Comparison of ENCODE assay signal across 1 cellular context in the genomic region with DNA sequence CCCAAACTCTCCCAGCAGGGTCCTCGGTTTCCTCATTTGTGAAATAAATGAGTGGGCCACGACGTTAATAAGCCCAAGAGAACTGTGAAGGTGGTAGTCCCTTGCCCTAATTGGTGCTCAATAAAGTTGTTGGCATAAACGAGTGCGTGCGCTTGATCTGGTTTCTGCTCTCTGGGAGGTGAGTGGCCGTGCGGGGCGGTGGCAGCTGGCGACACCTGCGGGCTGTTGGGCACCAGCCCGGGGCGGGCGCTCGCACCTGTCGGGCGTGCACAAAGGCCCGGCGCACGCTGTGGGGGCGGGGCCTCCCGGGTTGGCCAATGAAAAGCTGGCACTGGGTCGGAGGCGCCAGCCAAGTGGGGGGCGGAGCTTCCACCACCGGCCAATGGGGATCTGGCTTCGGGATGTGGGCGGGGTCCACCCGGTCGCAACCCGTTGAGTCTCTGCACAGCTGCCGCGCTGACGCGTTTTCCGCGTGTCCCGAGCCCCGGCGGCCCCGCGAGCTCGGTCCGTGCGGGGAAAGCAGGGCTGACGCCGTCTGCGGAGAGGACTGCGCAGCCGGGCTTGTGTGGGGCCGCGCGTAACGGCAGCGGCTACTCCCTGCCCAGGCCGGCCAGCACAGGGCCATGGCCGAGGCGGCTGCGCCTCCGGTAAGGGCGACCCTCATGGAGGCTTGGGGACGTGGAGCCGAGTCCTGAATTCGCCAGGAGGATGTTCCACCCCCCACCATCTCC.
TF ChIP-seq lines count a peak whose summit lies in the region.

No MANE protein-coding gene starts in this region.

TF ChIP-seq in GM12878, 131 proteins besides CTCF, POLR2A, EP300 and RAD21 (continued from another document and continues in another):
- TF ChIP-seq MEF2A (IDR thresholded peaks at IDR 0.05; ENCODE audit: insufficient read depth, low read depth, low read length): no peak
- TF ChIP-seq SP1 (IDR thresholded peaks at IDR 0.05; ENCODE audit: low read depth, low read length): peak; percentile 87
- TF ChIP-seq BHLHE40 (IDR thresholded peaks at IDR 0.05; ENCODE audit: borderline replicate concordance in 1 of 2, low read depth in 2 of 2, low read length in 1 of 2): peak; percentile 62 to 86; a peak in 3 of 4 replicates
- TF ChIP-seq NRF1 (conservative IDR thresholded peaks at IDR 0.05; ENCODE audit: low read depth, low read length): no peak
- no peak for TF ChIP-seq YY1 (IDR thresholded peaks at IDR 0.05; ENCODE audit: low read depth, low read length)
- TF ChIP-seq, protein P1, sequence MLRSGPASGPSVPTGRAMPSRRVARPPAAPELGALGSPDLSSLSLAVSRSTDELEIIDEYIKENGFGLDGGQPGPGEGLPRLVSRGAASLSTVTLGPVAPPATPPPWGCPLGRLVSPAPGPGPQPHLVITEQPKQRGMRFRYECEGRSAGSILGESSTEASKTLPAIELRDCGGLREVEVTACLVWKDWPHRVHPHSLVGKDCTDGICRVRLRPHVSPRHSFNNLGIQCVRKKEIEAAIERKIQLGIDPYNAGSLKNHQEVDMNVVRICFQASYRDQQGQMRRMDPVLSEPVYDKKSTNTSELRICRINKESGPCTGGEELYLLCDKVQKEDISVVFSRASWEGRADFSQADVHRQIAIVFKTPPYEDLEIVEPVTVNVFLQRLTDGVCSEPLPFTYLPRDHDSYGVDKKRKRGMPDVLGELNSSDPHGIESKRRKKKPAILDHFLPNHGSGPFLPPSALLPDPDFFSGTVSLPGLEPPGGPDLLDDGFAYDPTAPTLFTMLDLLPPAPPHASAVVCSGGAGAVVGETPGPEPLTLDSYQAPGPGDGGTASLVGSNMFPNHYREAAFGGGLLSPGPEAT (IDR thresholded peaks at IDR 0.05; ENCODE audit: low read depth): no peak
- TF ChIP-seq POU2F2 (IDR thresholded peaks at IDR 0.05; ENCODE audit: borderline replicate concordance, low read depth, low read length): 0 out of 3 replicates have a peak, but pooled peaks have one; percentile 8
- no peak for TF ChIP-seq SMAD5 (IDR thresholded peaks at IDR 0.05; ENCODE audit: low read depth)
- no peak for TF ChIP-seq CBX5 (IDR thresholded peaks at IDR 0.05; ENCODE audit: low read depth)
- peak; percentile 58; the same call in 1 of the 2 replicates for TF ChIP-seq DPF2 (IDR thresholded peaks at IDR 0.05)
- TF ChIP-seq RUNX3 (IDR thresholded peaks at IDR 0.05; ENCODE audit: low read length): peak; percentile 21; the same call in 1 of the 2 replicates
- TF ChIP-seq TCF12 (IDR thresholded peaks at IDR 0.05; ENCODE audit: low read depth, low read length): peak; percentile 91
- no peak for TF ChIP-seq SMARCA5 (IDR thresholded peaks at IDR 0.05)
- no peak for TF ChIP-seq KAT2A (conservative IDR thresholded peaks at IDR 0.05; ENCODE audit: control insufficient read depth, low read depth, low read length)
- TF ChIP-seq SPI1 (IDR thresholded peaks at IDR 0.05; ENCODE audit: borderline replicate concordance, insufficient read depth, low read depth, low read length): no peak
- TF ChIP-seq HDAC2 (IDR thresholded peaks at IDR 0.05): no peak
- TF ChIP-seq MEF2B (IDR thresholded peaks at IDR 0.05; ENCODE audit: partially characterized antibody, poor library complexity, severe bottlenecking): no peak
- TF ChIP-seq, protein P2, sequence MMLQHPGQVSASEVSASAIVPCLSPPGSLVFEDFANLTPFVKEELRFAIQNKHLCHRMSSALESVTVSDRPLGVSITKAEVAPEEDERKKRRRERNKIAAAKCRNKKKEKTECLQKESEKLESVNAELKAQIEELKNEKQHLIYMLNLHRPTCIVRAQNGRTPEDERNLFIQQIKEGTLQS (IDR thresholded peaks at IDR 0.05; ENCODE audit: borderline replicate concordance, extremely low read depth, low read depth, low read length): no peak
- no peak for TF ChIP-seq MTA2 (IDR thresholded peaks at IDR 0.05; ENCODE audit: low read depth)
- TF ChIP-seq, protein P3, sequence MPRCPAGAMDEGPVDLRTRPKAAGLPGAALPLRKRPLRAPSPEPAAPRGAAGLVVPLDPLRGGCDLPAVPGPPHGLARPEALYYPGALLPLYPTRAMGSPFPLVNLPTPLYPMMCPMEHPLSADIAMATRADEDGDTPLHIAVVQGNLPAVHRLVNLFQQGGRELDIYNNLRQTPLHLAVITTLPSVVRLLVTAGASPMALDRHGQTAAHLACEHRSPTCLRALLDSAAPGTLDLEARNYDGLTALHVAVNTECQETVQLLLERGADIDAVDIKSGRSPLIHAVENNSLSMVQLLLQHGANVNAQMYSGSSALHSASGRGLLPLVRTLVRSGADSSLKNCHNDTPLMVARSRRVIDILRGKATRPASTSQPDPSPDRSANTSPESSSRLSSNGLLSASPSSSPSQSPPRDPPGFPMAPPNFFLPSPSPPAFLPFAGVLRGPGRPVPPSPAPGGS (IDR thresholded peaks at IDR 0.05; ENCODE audit: borderline replicate concordance, insufficient read depth, low read depth, low read length, poor library complexity, severe bottlenecking): peak; percentile 73
- TF ChIP-seq EGR1 (IDR thresholded peaks at IDR 0.05; ENCODE audit: borderline replicate concordance in 1 of 2, low read depth in 2 of 2, low read length in 2 of 2): peak in 1 of 2 experiments; percentile 26; a peak in 1 of 3 replicates
- TF ChIP-seq, protein P4, sequence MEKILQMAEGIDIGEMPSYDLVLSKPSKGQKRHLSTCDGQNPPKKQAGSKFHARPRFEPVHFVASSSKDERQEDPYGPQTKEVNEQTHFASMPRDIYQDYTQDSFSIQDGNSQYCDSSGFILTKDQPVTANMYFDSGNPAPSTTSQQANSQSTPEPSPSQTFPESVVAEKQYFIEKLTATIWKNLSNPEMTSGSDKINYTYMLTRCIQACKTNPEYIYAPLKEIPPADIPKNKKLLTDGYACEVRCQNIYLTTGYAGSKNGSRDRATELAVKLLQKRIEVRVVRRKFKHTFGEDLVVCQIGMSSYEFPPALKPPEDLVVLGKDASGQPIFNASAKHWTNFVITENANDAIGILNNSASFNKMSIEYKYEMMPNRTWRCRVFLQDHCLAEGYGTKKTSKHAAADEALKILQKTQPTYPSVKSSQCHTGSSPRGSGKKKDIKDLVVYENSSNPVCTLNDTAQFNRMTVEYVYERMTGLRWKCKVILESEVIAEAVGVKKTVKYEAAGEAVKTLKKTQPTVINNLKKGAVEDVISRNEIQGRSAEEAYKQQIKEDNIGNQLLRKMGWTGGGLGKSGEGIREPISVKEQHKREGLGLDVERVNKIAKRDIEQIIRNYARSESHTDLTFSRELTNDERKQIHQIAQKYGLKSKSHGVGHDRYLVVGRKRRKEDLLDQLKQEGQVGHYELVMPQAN (conservative IDR thresholded peaks at IDR 0.05): 0 out of 2 replicates have a peak, but pooled peaks have one; percentile 53
- TF ChIP-seq ZNF207 (IDR thresholded peaks at IDR 0.05; ENCODE audit: borderline replicate concordance): peak; percentile 43; the same call in 1 of the 2 replicates
- TF ChIP-seq SUZ12 (IDR thresholded peaks at IDR 0.05; ENCODE audit: unreplicated experiment): no peak
- TF ChIP-seq, protein P5, sequence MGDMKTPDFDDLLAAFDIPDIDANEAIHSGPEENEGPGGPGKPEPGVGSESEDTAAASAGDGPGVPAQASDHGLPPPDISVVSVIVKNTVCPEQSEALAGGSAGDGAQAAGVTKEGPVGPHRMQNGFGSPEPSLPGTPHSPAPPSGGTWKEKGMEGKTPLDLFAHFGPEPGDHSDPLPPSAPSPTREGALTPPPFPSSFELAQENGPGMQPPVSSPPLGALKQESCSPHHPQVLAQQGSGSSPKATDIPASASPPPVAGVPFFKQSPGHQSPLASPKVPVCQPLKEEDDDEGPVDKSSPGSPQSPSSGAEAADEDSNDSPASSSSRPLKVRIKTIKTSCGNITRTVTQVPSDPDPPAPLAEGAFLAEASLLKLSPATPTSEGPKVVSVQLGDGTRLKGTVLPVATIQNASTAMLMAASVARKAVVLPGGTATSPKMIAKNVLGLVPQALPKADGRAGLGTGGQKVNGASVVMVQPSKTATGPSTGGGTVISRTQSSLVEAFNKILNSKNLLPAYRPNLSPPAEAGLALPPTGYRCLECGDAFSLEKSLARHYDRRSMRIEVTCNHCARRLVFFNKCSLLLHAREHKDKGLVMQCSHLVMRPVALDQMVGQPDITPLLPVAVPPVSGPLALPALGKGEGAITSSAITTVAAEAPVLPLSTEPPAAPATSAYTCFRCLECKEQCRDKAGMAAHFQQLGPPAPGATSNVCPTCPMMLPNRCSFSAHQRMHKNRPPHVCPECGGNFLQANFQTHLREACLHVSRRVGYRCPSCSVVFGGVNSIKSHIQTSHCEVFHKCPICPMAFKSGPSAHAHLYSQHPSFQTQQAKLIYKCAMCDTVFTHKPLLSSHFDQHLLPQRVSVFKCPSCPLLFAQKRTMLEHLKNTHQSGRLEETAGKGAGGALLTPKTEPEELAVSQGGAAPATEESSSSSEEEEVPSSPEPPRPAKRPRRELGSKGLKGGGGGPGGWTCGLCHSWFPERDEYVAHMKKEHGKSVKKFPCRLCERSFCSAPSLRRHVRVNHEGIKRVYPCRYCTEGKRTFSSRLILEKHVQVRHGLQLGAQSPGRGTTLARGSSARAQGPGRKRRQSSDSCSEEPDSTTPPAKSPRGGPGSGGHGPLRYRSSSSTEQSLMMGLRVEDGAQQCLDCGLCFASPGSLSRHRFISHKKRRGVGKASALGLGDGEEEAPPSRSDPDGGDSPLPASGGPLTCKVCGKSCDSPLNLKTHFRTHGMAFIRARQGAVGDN (IDR thresholded peaks at IDR 0.05): peak; percentile 51; the same call in 1 of the 2 replicates
- TF ChIP-seq FOXM1 (IDR thresholded peaks at IDR 0.05; ENCODE audit: low read depth, low read length): no peak
- TF ChIP-seq POLR2AphosphoS5 (IDR thresholded peaks at IDR 0.05; ENCODE audit: low read length): peak; percentile 66; the same call in 1 of the 2 replicates
- no peak for TF ChIP-seq ZNF24 (IDR thresholded peaks at IDR 0.05)
- TF ChIP-seq, protein P6, sequence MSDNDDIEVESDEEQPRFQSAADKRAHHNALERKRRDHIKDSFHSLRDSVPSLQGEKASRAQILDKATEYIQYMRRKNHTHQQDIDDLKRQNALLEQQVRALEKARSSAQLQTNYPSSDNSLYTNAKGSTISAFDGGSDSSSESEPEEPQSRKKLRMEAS (IDR thresholded peaks at IDR 0.05; ENCODE audit: low read depth, low read length): no peak
- TF ChIP-seq, protein P7, sequence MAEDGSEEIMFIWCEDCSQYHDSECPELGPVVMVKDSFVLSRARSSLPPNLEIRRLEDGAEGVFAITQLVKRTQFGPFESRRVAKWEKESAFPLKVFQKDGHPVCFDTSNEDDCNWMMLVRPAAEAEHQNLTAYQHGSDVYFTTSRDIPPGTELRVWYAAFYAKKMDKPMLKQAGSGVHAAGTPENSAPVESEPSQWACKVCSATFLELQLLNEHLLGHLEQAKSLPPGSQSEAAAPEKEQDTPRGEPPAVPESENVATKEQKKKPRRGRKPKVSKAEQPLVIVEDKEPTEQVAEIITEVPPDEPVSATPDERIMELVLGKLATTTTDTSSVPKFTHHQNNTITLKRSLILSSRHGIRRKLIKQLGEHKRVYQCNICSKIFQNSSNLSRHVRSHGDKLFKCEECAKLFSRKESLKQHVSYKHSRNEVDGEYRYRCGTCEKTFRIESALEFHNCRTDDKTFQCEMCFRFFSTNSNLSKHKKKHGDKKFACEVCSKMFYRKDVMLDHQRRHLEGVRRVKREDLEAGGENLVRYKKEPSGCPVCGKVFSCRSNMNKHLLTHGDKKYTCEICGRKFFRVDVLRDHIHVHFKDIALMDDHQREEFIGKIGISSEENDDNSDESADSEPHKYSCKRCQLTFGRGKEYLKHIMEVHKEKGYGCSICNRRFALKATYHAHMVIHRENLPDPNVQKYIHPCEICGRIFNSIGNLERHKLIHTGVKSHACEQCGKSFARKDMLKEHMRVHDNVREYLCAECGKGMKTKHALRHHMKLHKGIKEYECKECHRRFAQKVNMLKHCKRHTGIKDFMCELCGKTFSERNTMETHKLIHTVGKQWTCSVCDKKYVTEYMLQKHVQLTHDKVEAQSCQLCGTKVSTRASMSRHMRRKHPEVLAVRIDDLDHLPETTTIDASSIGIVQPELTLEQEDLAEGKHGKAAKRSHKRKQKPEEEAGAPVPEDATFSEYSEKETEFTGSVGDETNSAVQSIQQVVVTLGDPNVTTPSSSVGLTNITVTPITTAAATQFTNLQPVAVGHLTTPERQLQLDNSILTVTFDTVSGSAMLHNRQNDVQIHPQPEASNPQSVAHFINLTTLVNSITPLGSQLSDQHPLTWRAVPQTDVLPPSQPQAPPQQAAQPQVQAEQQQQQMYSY (CRISPR knock-in tag; IDR thresholded peaks at IDR 0.05): no peak
- TF ChIP-seq MTA3 (IDR thresholded peaks at IDR 0.05; ENCODE audit: borderline replicate concordance, low read length): peak; percentile 65; the same call in 1 of the 2 replicates
- peak; percentile 39; the same call in 1 of the 2 replicates for TF ChIP-seq POLR2AphosphoS2 (IDR thresholded peaks at IDR 0.05; ENCODE audit: low read depth, low read length)
- no peak for TF ChIP-seq IRF4 (IDR thresholded peaks at IDR 0.05; ENCODE audit: low read depth, low read length)
- TF ChIP-seq, protein P8, sequence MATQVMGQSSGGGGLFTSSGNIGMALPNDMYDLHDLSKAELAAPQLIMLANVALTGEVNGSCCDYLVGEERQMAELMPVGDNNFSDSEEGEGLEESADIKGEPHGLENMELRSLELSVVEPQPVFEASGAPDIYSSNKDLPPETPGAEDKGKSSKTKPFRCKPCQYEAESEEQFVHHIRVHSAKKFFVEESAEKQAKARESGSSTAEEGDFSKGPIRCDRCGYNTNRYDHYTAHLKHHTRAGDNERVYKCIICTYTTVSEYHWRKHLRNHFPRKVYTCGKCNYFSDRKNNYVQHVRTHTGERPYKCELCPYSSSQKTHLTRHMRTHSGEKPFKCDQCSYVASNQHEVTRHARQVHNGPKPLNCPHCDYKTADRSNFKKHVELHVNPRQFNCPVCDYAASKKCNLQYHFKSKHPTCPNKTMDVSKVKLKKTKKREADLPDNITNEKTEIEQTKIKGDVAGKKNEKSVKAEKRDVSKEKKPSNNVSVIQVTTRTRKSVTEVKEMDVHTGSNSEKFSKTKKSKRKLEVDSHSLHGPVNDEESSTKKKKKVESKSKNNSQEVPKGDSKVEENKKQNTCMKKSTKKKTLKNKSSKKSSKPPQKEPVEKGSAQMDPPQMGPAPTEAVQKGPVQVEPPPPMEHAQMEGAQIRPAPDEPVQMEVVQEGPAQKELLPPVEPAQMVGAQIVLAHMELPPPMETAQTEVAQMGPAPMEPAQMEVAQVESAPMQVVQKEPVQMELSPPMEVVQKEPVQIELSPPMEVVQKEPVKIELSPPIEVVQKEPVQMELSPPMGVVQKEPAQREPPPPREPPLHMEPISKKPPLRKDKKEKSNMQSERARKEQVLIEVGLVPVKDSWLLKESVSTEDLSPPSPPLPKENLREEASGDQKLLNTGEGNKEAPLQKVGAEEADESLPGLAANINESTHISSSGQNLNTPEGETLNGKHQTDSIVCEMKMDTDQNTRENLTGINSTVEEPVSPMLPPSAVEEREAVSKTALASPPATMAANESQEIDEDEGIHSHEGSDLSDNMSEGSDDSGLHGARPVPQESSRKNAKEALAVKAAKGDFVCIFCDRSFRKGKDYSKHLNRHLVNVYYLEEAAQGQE (IDR thresholded peaks at IDR 0.05; ENCODE audit: low read depth, low read length): no peak
- peak; percentile 32; the same call in 1 of the 2 replicates for TF ChIP-seq PAX5 (IDR thresholded peaks at IDR 0.05; ENCODE audit: borderline replicate concordance, low read depth, low read length)
- TF ChIP-seq RB1 (IDR thresholded peaks at IDR 0.05; ENCODE audit: borderline replicate concordance): peak; percentile 40; the same call in 1 of the 2 replicates
- 0 out of 2 replicates have a peak, but pooled peaks have one; percentile 68 for TF ChIP-seq HDGF (IDR thresholded peaks at IDR 0.05)
- no peak for TF ChIP-seq EED (IDR thresholded peaks at IDR 0.05; ENCODE audit: low read depth)
- TF ChIP-seq CREB1 (IDR thresholded peaks at IDR 0.05; ENCODE audit: low read depth): peak; percentile 83
- no peak for TF ChIP-seq ZSCAN29 (IDR thresholded peaks at IDR 0.05)
- no peak for TF ChIP-seq ZNF622 (IDR thresholded peaks at IDR 0.05)
- TF ChIP-seq TCF3 (IDR thresholded peaks at IDR 0.05; ENCODE audit: borderline replicate concordance, insufficient read depth, low read depth, low read length): peak; percentile 97
- TF ChIP-seq BACH1 (IDR thresholded peaks at IDR 0.05; ENCODE audit: borderline replicate concordance): peak; percentile 80; the same call in 1 of the 2 replicates
